In the genomic region with DNA sequence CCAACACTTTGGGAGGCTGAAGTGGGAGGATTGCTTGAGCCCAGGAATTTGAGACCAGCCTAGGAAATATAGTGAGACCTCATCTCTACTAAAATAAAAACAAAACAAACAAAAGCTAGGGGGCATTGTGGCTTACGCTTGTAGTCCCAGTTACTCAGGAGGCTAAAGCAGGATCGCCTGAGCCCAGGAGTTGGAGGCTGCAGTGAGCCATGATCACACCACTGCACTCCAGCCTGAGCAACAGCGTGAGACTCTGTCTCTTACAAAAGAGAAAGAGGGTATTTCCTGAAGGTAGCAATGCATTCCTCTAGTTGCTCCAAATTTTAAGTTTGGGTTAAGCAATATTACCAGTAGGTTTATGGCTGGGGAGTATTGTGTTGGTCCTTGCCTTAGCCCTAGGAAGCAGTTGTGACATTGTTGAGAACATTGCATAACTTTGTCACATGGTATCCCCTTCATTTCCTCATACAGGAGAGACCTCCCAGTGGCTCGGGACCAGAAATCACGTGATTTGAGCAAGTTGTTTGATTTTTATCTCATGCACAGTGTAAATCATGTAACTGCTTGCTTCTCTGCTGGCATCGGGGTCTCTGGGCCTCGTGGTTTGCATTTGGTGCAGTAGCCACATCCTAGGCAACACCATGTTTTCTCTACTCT, we compare ENCODE assay signal across 11 cellular contexts. TPM values are rescaled to one million over a fixed set of nuclear protein-coding genes. Genes with fewer than 3 reads are reported as not detected.
DNase-seq lines count a peak whose midpoint lies in the region; ATAC-seq, FAIRE-seq and TF ChIP-seq lines count a peak whose summit lies in the region.
"Had no signal": no experiment of that assay in that cellular context is flagged by ENCODE, and none has a peak within 500 bp of the region (broad histone marks: within the 10 kb centered on the region; RNA-seq: fewer than 3 reads in every experiment).

No MANE protein-coding gene starts in this region.

- TF ChIP-seq CTCF in D721Med (IDR thresholded peaks at IDR 0.05; ENCODE audit: insufficient read depth, missing control alignments) (peak; percentile 14), OCI-LY7 (conservative IDR thresholded peaks at IDR 0.05; ENCODE audit: low read length) (peak; percentile 44; the same call in 1 of the 2 replicates), gastroesophageal sphincter (IDR thresholded peaks at IDR 0.05) (no peak)

- POLR2A ChIA-PET in OCI-LY7 (lab: Charles Lee): interaction anchor here (1.0 kb wide), 1 partner anchor 16 kb away, joined by 3 read pairs; no protein-coding TSS in a partner anchor

- CTCF ChIA-PET in OCI-LY7 (lab: Charles Lee; ENCODE audit: unreplicated experiment): no interaction called here

- BruUV-seq in OCI-LY7 (replicated peaks; lab: Mats Ljungman, UMichigan): no TSS peak

- H3K4me3 ChIP-seq in OCI-LY7 (ENCODE audit: low read depth, low read length, poor library complexity, severe bottlenecking) (no peak overlapping the region), gastroesophageal sphincter (no peak overlapping the region), SJCRH30 (no peak overlapping the region)

- H3K4me1 ChIP-seq in OCI-LY7 (ENCODE audit: insufficient read depth, low read length, poor library complexity, severe bottlenecking): peaks cover 12% of the 10 kb centered on the region
- H3K4me1 ChIP-seq in gastroesophageal sphincter: peaks cover 0 to 26% (median 8%) of the 10 kb centered on the region in 3 donors
- H3K4me1 ChIP-seq in SJCRH30: no peaks in the 10 kb centered on the region

- TF ChIP-seq EP300 in gastroesophageal sphincter (IDR thresholded peaks at IDR 0.05): no peak

- WGBS in gastroesophageal sphincter (ENCODE audit: low coverage in 1 of 2), 2 donors: 55 to 90% methylated on average over 2 to 7 of the region's 7 CpGs

- H3K27me3 ChIP-seq in gastroesophageal sphincter (no peaks in the 10 kb centered on the region), SJCRH30 (peaks cover 3% of the 10 kb centered on the region; the same call in 1 of the 2 replicates)

- H4K20me1 ChIP-seq in OCI-LY7 (ENCODE audit: insufficient read depth, low read length): no peaks in the 10 kb centered on the region

- no peak overlapping the region for H3K27ac ChIP-seq in OCI-LY7 (ENCODE audit: low read depth, low read length, poor library complexity, severe bottlenecking)
- H3K27ac ChIP-seq in gastroesophageal sphincter: peak overlapping the region in 2 of 4 donors; percentile 35 to 40
- no peak overlapping the region for H3K27ac ChIP-seq in SJCRH30

- H3K9me2 ChIP-seq in OCI-LY7 (ENCODE audit: insufficient read depth, low read length): no peaks in the 10 kb centered on the region

- no peak for DNase-seq in D721Med (ENCODE audit: insufficient read length, low spot score)
- DNase-seq in OCI-LY7 (ENCODE audit: low spot score): peak; percentile 13
- DNase-seq in sciatic nerve (ENCODE audit: low spot score): peak; percentile 78
- DNase-seq in glomerular visceral epithelial cell (ENCODE audit: extremely low spot score): no peak
- DNase-seq in SJCRH30: no peak
- DNase-seq: activated effector memory CD4-positive, alpha-beta T cell treated with anti-CD3 and anti-CD28 coated beads, Interleukin-2, amount 50 U/mL, for 16 hours; SHP77 treated with DMSO at 0.1 percent for 48 hours had no signal

- no peaks in the 10 kb centered on the region for H3K9me3 ChIP-seq in OCI-LY7 (ENCODE audit: low read length)
- H3K9me3 ChIP-seq in gastroesophageal sphincter: no peaks in the 10 kb centered on the region
- no peaks in the 10 kb centered on the region for H3K9me3 ChIP-seq in SJCRH30 (replicated peaks)

- H3K4me2 ChIP-seq in OCI-LY7 (ENCODE audit: low read length): peak overlapping the region; percentile 23; the same call in 1 of the 2 replicates

- no peak for FAIRE-seq in D721Med (lab: Jason Lieb, UNC)
- FAIRE-seq: G401.6 had no signal

- H3K79me2 ChIP-seq in OCI-LY7 (ENCODE audit: insufficient read depth, low read depth, low read length): no peaks in the 10 kb centered on the region

- H2AFZ ChIP-seq in OCI-LY7 (ENCODE audit: low read length): peak overlapping the region; percentile 86

- H3K36me3 ChIP-seq in OCI-LY7 (ENCODE audit: insufficient read depth, low read length) (no peaks in the 10 kb centered on the region), gastroesophageal sphincter (peaks cover 0 to 17% of the 10 kb centered on the region in 2 donors), SJCRH30 (no peaks in the 10 kb centered on the region)

- no peak for TF ChIP-seq POLR2A in gastroesophageal sphincter (IDR thresholded peaks at IDR 0.05)

- intact Hi-C loops in OCI-LY7 (cut with micrococcal nuclease; ENCODE audit: unreplicated experiment) (no loop called here), sciatic nerve (cut with DNase I) (no loop called here)

- peak; percentile 85 for ATAC-seq in gastroesophageal sphincter
- ATAC-seq in sciatic nerve: peak; percentile 95
- no peak for ATAC-seq in GM21717 (IDR thresholded peaks at IDR 0.05; ENCODE audit: unreplicated experiment)
- no peak for ATAC-seq in HG03460 (IDR thresholded peaks at IDR 0.05; ENCODE audit: unreplicated experiment)

RNA-seq across cellular contexts. Expression of a gene that starts 23.3 kb away (rescaled TPM):
- 1.5 and 2.5 TPM in 2 replicates for total RNA-seq in OCI-LY7 (2014; rRNA removed; shearing (Covaris generic))
- total RNA-seq in OCI-LY7 (2022): 1.5 and 1.9 TPM in 2 replicates
- total RNA-seq in gastroesophageal sphincter: 10 to 100 TPM; 23.6 to 45.1 (median 39.8) TPM
- total RNA-seq in sciatic nerve: 50.7 TPM
- 91.8 and 106 TPM in 2 replicates for total RNA-seq in SJCRH30 (2014; rRNA removed; shearing (Covaris generic))

RNA-seq across cellular contexts. Expression of a gene that starts 39.5 kb away (rescaled TPM):
- 19.8 and 27.0 TPM in 2 replicates for total RNA-seq in OCI-LY7 (2014; rRNA removed; shearing (Covaris generic))
- 29.8 and 34.2 TPM in 2 replicates for total RNA-seq in OCI-LY7 (2022)
- total RNA-seq in gastroesophageal sphincter: 10 to 100 TPM; 18.0 to 38.1 (median 25.7) TPM
- total RNA-seq in sciatic nerve: 23.6 TPM
- 27.7 and 28.2 TPM in 2 replicates for total RNA-seq in SJCRH30 (2014; rRNA removed; shearing (Covaris generic))

RNA-seq across cellular contexts. Expression of a gene that starts 44.8 kb away (rescaled TPM):
- 30.7 and 31.8 TPM in 2 replicates for total RNA-seq in OCI-LY7 (2014; rRNA removed; shearing (Covaris generic))
- total RNA-seq in OCI-LY7 (2022) (28.6 and 44.9 TPM in 2 replicates), gastroesophageal sphincter (10 to 100 TPM; 30.5 to 43.1 (median 36.5) TPM), sciatic nerve (20.8 TPM)
- total RNA-seq in SJCRH30 (2014; rRNA removed; shearing (Covaris generic)): 77.6 and 77.7 TPM in 2 replicates

Comparison
In these comparisons a context has a peak if more than half of its experiments do, and no peak if none do; other contexts are left out.
1. DNase-seq: peak in OCI-LY7 (single experiment) and sciatic nerve (single experiment); none in D721Med (single experiment), glomerular visceral epithelial cell (single experiment) and SJCRH30 (0 of 2).
2. CTCF ChIP-seq: peak in D721Med (single experiment) and OCI-LY7 (single experiment); none in gastroesophageal sphincter (0 of 4).
3. ATAC-seq: peak in gastroesophageal sphincter (single experiment) and sciatic nerve (single experiment); none in GM21717 (single experiment) and HG03460 (single experiment).
4. RNA of a gene that starts 23.3 kb away (total RNA-seq): 91.8 to 106 TPM in SJCRH30, 50.7 TPM in sciatic nerve (single experiment) and 23.6 to 45.1 TPM in gastroesophageal sphincter; 1.5 to 2.5 TPM in OCI-LY7; every median in the first group is over 4 times any median in the second.